ENCODE assay signal across 11 cellular contexts in the genomic region with DNA sequence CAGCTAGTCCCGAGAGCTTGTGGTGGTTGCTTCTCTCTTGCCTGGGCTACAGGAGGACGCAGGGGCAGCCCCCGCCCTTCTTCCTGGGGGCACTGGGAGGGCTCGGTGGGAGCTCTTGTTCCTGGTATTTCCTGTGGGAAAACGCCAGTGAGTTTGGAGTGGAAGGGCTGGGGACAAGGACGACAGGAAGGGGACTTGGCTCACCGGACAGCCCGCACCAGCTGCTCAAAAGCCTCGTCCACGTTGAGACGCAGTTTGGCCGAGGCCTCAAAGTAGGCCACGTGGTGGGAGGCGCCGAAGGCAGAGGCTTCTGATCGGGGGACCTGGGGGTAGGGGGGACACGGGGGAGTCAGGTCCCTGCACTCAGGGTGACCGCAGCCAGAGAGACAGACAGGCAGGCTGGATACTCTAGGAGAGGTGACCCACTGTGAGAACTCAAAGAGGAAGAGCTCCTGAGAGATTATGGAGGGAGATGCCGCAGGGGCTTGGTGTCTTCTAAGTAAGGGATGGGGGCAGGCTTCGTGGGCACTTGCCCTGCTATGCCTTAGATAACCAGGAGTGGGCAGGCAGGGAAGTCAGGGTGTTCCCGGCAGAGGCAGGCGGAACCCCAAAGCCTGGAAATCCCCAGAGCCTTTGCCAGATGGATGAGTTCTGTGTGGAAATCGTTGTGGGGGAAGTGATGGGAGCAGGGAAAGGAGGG. TPM values are rescaled to one million over a fixed set of nuclear protein-coding genes. Genes with fewer than 3 reads are reported as not detected.
DNase-seq lines count a peak whose midpoint lies in the region; ATAC-seq and TF ChIP-seq lines count a peak whose summit lies in the region.
"Had no signal": no experiment of that assay in that cellular context is flagged by ENCODE, and none has a peak within 500 bp of the region (broad histone marks: within the 10 kb centered on the region; RNA-seq: fewer than 3 reads in every experiment).

No MANE protein-coding gene starts in this region.

- H3K9ac ChIP-seq in PC-3 (ENCODE audit: low read length): no peak overlapping the region

- H3K9me2 ChIP-seq in PC-3 (replicated peaks; ENCODE audit: low read length): no peaks in the 10 kb centered on the region

- DNase-seq in right atrium auricular region (ENCODE audit: low spot score): no peak
- DNase-seq in Right ventricle myocardium inferior (ENCODE audit: missing footprints): no peak
- DNase-seq in brain microvascular endothelial cell: no peak
- DNase-seq in lung microvascular endothelial cell (ENCODE audit: low read depth in 2 of 2): peak; percentile 32 to 60
- no peak for DNase-seq in GM13977 (ENCODE audit: low spot score)
- DNase-seq in PC-3: no peak
- no peak for DNase-seq in mucosa of gallbladder (ENCODE audit: low spot score)
- DNase-seq: kidney glomerular epithelial cell, NCI-H1930 had no signal

- H2AFZ ChIP-seq in PC-3 (ENCODE audit: low read length): no peak overlapping the region

- H3K4me3 ChIP-seq in right atrium auricular region (no peak overlapping the region), brain microvascular endothelial cell (ENCODE audit: low read depth, low read length) (no peak overlapping the region), PC-3 (ENCODE audit: low read length) (no peak overlapping the region)
- H3K4me3 ChIP-seq: SJSA1 had no signal

- H3K27ac ChIP-seq in right atrium auricular region: peak overlapping the region; percentile 18 to 26
- H3K27ac ChIP-seq in brain microvascular endothelial cell: no peak overlapping the region
- no peak overlapping the region for H3K27ac ChIP-seq in PC-3 (ENCODE audit: low read length)
- H3K27ac ChIP-seq: SJSA1 had no signal

- H3K79me2 ChIP-seq in PC-3 (ENCODE audit: low read length): 0 out of 2 replicates have a peak, but pooled peaks cover 3% of the 10 kb centered on the region

- H3K36me3 ChIP-seq in right atrium auricular region (peaks cover 11% of the 10 kb centered on the region), brain microvascular endothelial cell (replicated peaks) (peaks cover 4% of the 10 kb centered on the region), PC-3 (ENCODE audit: low read depth, low read length) (no peaks in the 10 kb centered on the region)

- H3K4me2 ChIP-seq in PC-3 (ENCODE audit: low read length): no peak overlapping the region

- POLR2A ChIA-PET in PC-3 (lab: Charles Lee; ENCODE audit: unreplicated experiment): no interaction called here

- H3K4me1 ChIP-seq in right atrium auricular region (peaks cover 0 to 58% of the 10 kb centered on the region in 2 donors), PC-3 (ENCODE audit: insufficient read depth, low read length) (peaks cover 23% of the 10 kb centered on the region)

- H3K27me3 ChIP-seq in right atrium auricular region (no peaks in the 10 kb centered on the region), brain microvascular endothelial cell (replicated peaks) (no peaks in the 10 kb centered on the region), PC-3 (ENCODE audit: low read length) (no peaks in the 10 kb centered on the region)
- H3K27me3 ChIP-seq: SJSA1 had no signal

- H3K9me3 ChIP-seq in right atrium auricular region (no peaks in the 10 kb centered on the region), PC-3 (ENCODE audit: low read length) (no peaks in the 10 kb centered on the region)
- H3K9me3 ChIP-seq: SJSA1 had no signal

- no peaks in the 10 kb centered on the region for H3F3A ChIP-seq in PC-3 (ENCODE audit: low read length, unreplicated experiment)

- TF ChIP-seq CTCF in right atrium auricular region (IDR thresholded peaks at IDR 0.05): no peak
- peak; percentile 27 for TF ChIP-seq CTCF in brain microvascular endothelial cell (IDR thresholded peaks at IDR 0.05; ENCODE audit: low read depth, low read length, missing control alignments)
- no peak for TF ChIP-seq CTCF in GM13977 (IDR thresholded peaks at IDR 0.05; ENCODE audit: extremely low read depth, insufficient read depth, missing control alignments)
- TF ChIP-seq CTCF in PC-3 (conservative IDR thresholded peaks at IDR 0.05; ENCODE audit: low read depth, low read length): no peak

- BruUV-seq in PC-3 (replicated peaks; lab: Mats Ljungman, UMichigan): no TSS peak

- no peak for ATAC-seq in Right ventricle myocardium inferior
- no peak for ATAC-seq in HG03571 (IDR thresholded peaks at IDR 0.05; ENCODE audit: unreplicated experiment)
- ATAC-seq in PC-3: no peak

- in situ Hi-C loops in brain microvascular endothelial cell (cut with HindIII; ENCODE audit: low pct_ligation_motif_present, low sequenced_read_pairs): no loop called here
- in situ Hi-C loops in GM13977 (cut with MboI; ENCODE audit: low pct_unique_long_range_greater_than_20kb, low sequenced_read_pairs, unreplicated experiment): no loop called here

- CTCF ChIA-PET in PC-3 (lab: Charles Lee): no interaction called here

- intact Hi-C loops in Right ventricle myocardium inferior (cut with DNase I) (no loop called here), PC-3 (cut with micrococcal nuclease) (no loop called here)

- no peaks in the 10 kb centered on the region for H4K20me1 ChIP-seq in PC-3 (ENCODE audit: low read length)

RNA-seq across cellular contexts. Expression of a gene that starts 4.3 kb away (rescaled TPM):
- total RNA-seq in right atrium auricular region (10 to 100 TPM; 60.9 to 83.5 TPM), Right ventricle myocardium inferior (120 TPM), lung microvascular endothelial cell (18.1 and 18.3 TPM in 2 replicates), PC-3 (2014; rRNA removed) (24.0 and 32.0 TPM in 2 replicates), mucosa of gallbladder (96.1 TPM)

RNA-seq across cellular contexts. Expression of a gene that starts 6.3 kb away (rescaled TPM):
- total RNA-seq in right atrium auricular region: 10 to 100 TPM; 14.3 to 22.3 TPM
- 42.5 TPM for total RNA-seq in Right ventricle myocardium inferior
- total RNA-seq in lung microvascular endothelial cell: 5.0 and 6.3 TPM in 2 replicates
- total RNA-seq in PC-3 (2014; rRNA removed): 46.8 and 78.6 TPM in 2 replicates
- total RNA-seq in mucosa of gallbladder: 86.0 TPM

RNA-seq across cellular contexts. Expression of a gene that starts 30.0 kb away (rescaled TPM):
- 10 to 100 TPM; 33.2 to 34.0 TPM for total RNA-seq in right atrium auricular region
- total RNA-seq in Right ventricle myocardium inferior: 36.4 TPM
- total RNA-seq in lung microvascular endothelial cell: 26.8 and 43.1 TPM in 2 replicates
- 223 and 236 TPM in 2 replicates for total RNA-seq in PC-3 (2014; rRNA removed)
- 174 TPM for total RNA-seq in mucosa of gallbladder

RNA-seq across cellular contexts. Expression of a gene that starts 30.1 kb away (rescaled TPM):
- total RNA-seq in right atrium auricular region (1 to 10 TPM; 5.7 to 6.5 TPM), Right ventricle myocardium inferior (10.6 TPM), lung microvascular endothelial cell (3.4 and 4.8 TPM in 2 replicates), PC-3 (2014; rRNA removed) (82.5 and 104 TPM in 2 replicates), mucosa of gallbladder (18.9 TPM)

RNA-seq across cellular contexts. Expression of a gene that starts 41.4 kb away (rescaled TPM):
- 100 to 1,000 TPM; 187 to 192 TPM for total RNA-seq in right atrium auricular region
- total RNA-seq in Right ventricle myocardium inferior: 122 TPM
- total RNA-seq in lung microvascular endothelial cell: 257 and 308 TPM in 2 replicates
- 625 and 761 TPM in 2 replicates for total RNA-seq in PC-3 (2014; rRNA removed)
- total RNA-seq in mucosa of gallbladder: 103 TPM

Comparison
In these comparisons a context has a peak if more than half of its experiments do, and no peak if none do; other contexts are left out.
1. DNase-seq: peak in lung microvascular endothelial cell (2 of 2); none in right atrium auricular region (single experiment), Right ventricle myocardium inferior (single experiment), brain microvascular endothelial cell (single experiment), GM13977 (single experiment), PC-3 (single experiment) and mucosa of gallbladder (single experiment).
2. H3K27ac ChIP-seq: peak in right atrium auricular region (2 of 2); none in brain microvascular endothelial cell (single experiment) and PC-3 (single experiment).